In the genomic region with DNA sequence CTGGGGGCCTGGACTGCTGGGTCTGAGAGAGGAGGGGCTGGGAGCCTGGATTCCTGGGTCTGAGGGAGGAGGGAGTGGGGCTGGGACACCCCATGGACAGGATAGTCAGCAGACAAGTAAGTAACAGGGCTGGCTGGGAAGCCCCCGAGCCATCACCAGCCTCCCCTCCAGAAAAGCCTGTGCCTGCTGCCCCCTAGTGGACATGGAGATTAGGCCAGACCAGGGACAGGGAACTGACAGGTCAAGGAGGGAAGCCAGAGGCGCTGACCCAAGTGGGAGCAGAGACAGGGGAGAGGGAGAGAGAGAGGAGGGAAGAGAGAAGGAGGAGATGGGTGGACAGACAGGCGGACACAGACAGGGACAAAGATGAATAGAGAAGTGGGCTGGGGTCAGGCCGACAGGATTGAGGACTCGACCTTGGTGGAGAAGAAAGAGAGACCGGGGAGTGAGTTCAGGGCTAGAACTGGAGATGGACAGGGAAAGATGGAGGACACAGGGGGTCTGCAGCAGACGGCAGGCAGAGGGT, we compare ENCODE assay signal across 8 cellular contexts. TPM values are rescaled to one million over a fixed set of nuclear protein-coding genes. Genes with fewer than 3 reads are reported as not detected.
DNase-seq lines count a peak whose midpoint lies in the region; ATAC-seq lines count a peak whose summit lies in the region.

No MANE protein-coding gene starts in this region.

- no peak overlapping the region for H2AK5ac ChIP-seq in mesendoderm (ENCODE audit: low read length)

- intact Hi-C loops in activated CD4-positive, alpha-beta memory T cell treated with anti-CD3 and anti-CD28 coated beads for 36 hours (cut with micrococcal nuclease) = loop anchor here (1.0 to 2.0 kb wide), 4 partner anchors 24 to 76 kb away; partner anchors contain the start of gene RABAC1

- no peak overlapping the region for H4K8ac ChIP-seq in mesendoderm (ENCODE audit: low read depth, low read length)

- no peak overlapping the region for H3K27ac ChIP-seq in mesendoderm (ENCODE audit: low read depth, low read length)

- no peak overlapping the region for H3K4me2 ChIP-seq in mesendoderm (ENCODE audit: low read length)

- ATAC-seq in GM21825 (IDR thresholded peaks at IDR 0.05; ENCODE audit: unreplicated experiment) = peak; percentile 53
- no peak for ATAC-seq in GM19395 (IDR thresholded peaks at IDR 0.05; ENCODE audit: unreplicated experiment)

- no peak overlapping the region for H2BK15ac ChIP-seq in mesendoderm (replicated peaks; ENCODE audit: low read depth)

- no peak overlapping the region for H4K5ac ChIP-seq in mesendoderm (ENCODE audit: low read length)

- peak overlapping the region; percentile 55 for H3K27ac Mint-ChIP-seq in activated CD4-positive, alpha-beta memory T cell treated with anti-CD3 and anti-CD28 coated beads for 36 hours

- H3K23ac ChIP-seq in mesendoderm (ENCODE audit: low read length) = no peak overlapping the region

- H3K4me1 ChIP-seq in mesendoderm (ENCODE audit: control insufficient read depth, low read depth, low read length) = peaks cover 2% of the 10 kb centered on the region

- WGBS in mesendoderm (ENCODE audit: extremely low coverage, insufficient coverage, low lambda C conversion rate) = no CpG with 5 or more reads among the region's 7 CpGs

- H3K9ac ChIP-seq in mesendoderm (ENCODE audit: low read length) = no peak overlapping the region

- H2BK5ac ChIP-seq in mesendoderm (ENCODE audit: low read length) = no peak overlapping the region

- H3K27me3 ChIP-seq in mesendoderm (ENCODE audit: insufficient read depth, low read length, poor library complexity) = peaks cover 61% of the 10 kb centered on the region

- no peaks in the 10 kb centered on the region for H3K36me3 Mint-ChIP-seq in activated CD4-positive, alpha-beta memory T cell treated with anti-CD3 and anti-CD28 coated beads for 36 hours

- DNase-seq in Ammon's horn (ENCODE audit: low spot score) (peak; percentile 63), NCI-H748 (lab: John Stamatoyannopoulos, UW; ENCODE audit: unreplicated experiment) (peak; percentile 80), ecto neural progenitor cell (ENCODE audit: low spot score) (peak; percentile 90), mesendoderm (peak; percentile 88)
- DNase-seq in activated CD4-positive, alpha-beta memory T cell treated with anti-CD3 and anti-CD28 coated beads for 36 hours = peak; percentile 88
- DNase-seq in stimulated activated CD8-positive, alpha-beta memory T cell treated with anti-CD3 and anti-CD28 coated beads, Interleukin-7, amount 100 ng/mL, for 24 hours (ENCODE audit: low read depth) = peak; percentile 56

- no peak overlapping the region for H3K4ac ChIP-seq in mesendoderm (ENCODE audit: low read depth, low read length)

- peaks cover 1% of the 10 kb centered on the region for H3K27me3 Mint-ChIP-seq in activated CD4-positive, alpha-beta memory T cell treated with anti-CD3 and anti-CD28 coated beads for 36 hours

- H3K36me3 ChIP-seq in mesendoderm (ENCODE audit: control insufficient read depth, insufficient read depth, low read length) = no peaks in the 10 kb centered on the region

- no peak overlapping the region for H2BK120ac ChIP-seq in mesendoderm (ENCODE audit: low read depth, low read length)

- no peak overlapping the region for H3K18ac ChIP-seq in mesendoderm (ENCODE audit: low read length)

- no peak overlapping the region for H3K4me3 ChIP-seq in mesendoderm (ENCODE audit: low read length)

- H3K79me2 ChIP-seq in mesendoderm (ENCODE audit: control insufficient read depth, insufficient read depth, low read length) = no peaks in the 10 kb centered on the region

- peaks cover 35% of the 10 kb centered on the region for H3K4me1 Mint-ChIP-seq in activated CD4-positive, alpha-beta memory T cell treated with anti-CD3 and anti-CD28 coated beads for 36 hours (ENCODE audit: low read depth)

- no peaks in the 10 kb centered on the region for H3K79me1 ChIP-seq in mesendoderm (ENCODE audit: low read length)

- CTCF ChIA-PET in activated CD4-positive, alpha-beta memory T cell treated with anti-CD3 and anti-CD28 coated beads for 36 hours (lab: Charles Lee) = interaction anchor here (0.7 to 2.0 kb wide), 7 partner anchors 9 to 76 kb away, joined by 3 to 10 read pairs (median 3); no protein-coding TSS in a partner anchor

- no peaks in the 10 kb centered on the region for H3K9me3 Mint-ChIP-seq in activated CD4-positive, alpha-beta memory T cell treated with anti-CD3 and anti-CD28 coated beads for 36 hours

- POLR2A ChIA-PET in activated CD4-positive, alpha-beta memory T cell treated with anti-CD3 and anti-CD28 coated beads for 36 hours (lab: Charles Lee) = interaction anchor here (1.0 to 1.2 kb wide), 2 partner anchors 61 to 67 kb away, joined by 3 to 4 read pairs; no protein-coding TSS in a partner anchor

- no peak overlapping the region for H3K56ac ChIP-seq in mesendoderm (ENCODE audit: low read length)

- peak overlapping the region; percentile 4 for H3K4me3 Mint-ChIP-seq in activated CD4-positive, alpha-beta memory T cell treated with anti-CD3 and anti-CD28 coated beads for 36 hours

RNA-seq across cellular contexts. Expression of gene ERFL, which starts 6.7 kb away (rescaled TPM):
- 1 to 10 TPM; 1.3 to 2.0 TPM for total RNA-seq in activated CD4-positive, alpha-beta memory T cell treated with anti-CD3 and anti-CD28 coated beads for 36 hours
- polyA plus RNA-seq in mesendoderm (2013, experiment 1 of 2) = not detected
- not detected for polyA plus RNA-seq in mesendoderm (2013, experiment 2 of 2)

RNA-seq across cellular contexts. Expression of gene RABAC1, which starts 24.2 kb away (rescaled TPM):
- 10 to 100 TPM; 64.9 to 68.4 TPM for total RNA-seq in activated CD4-positive, alpha-beta memory T cell treated with anti-CD3 and anti-CD28 coated beads for 36 hours
- 93.5 TPM for polyA plus RNA-seq in mesendoderm (2013, experiment 1 of 2)
- 93.5 TPM for polyA plus RNA-seq in mesendoderm (2013, experiment 2 of 2)

RNA-seq across cellular contexts. Expression of gene ARHGEF1, which starts 51.9 kb away (rescaled TPM):
- total RNA-seq in activated CD4-positive, alpha-beta memory T cell treated with anti-CD3 and anti-CD28 coated beads for 36 hours = 100 to 1,000 TPM; 298 to 327 TPM
- 38.0 TPM for polyA plus RNA-seq in mesendoderm (2013, experiment 1 of 2)
- 36.4 TPM for polyA plus RNA-seq in mesendoderm (2013, experiment 2 of 2)

RNA-seq across cellular contexts. Expression of gene CD79A, which starts 57.8 kb away (rescaled TPM):
- total RNA-seq in activated CD4-positive, alpha-beta memory T cell treated with anti-CD3 and anti-CD28 coated beads for 36 hours = 1 to 10 TPM; 1.5 to 1.6 TPM
- polyA plus RNA-seq in mesendoderm (2013, experiment 1 of 2) = 0.41 TPM
- polyA plus RNA-seq in mesendoderm (2013, experiment 2 of 2) = 0.46 TPM

RNA-seq across cellular contexts. Expression of gene ATP1A3, which starts 59.1 kb away (rescaled TPM):
- total RNA-seq in activated CD4-positive, alpha-beta memory T cell treated with anti-CD3 and anti-CD28 coated beads for 36 hours = under 1 TPM; 0.64 to 0.85 TPM
- polyA plus RNA-seq in mesendoderm (2013, experiment 1 of 2) = 5.4 TPM
- 5.5 TPM for polyA plus RNA-seq in mesendoderm (2013, experiment 2 of 2)
